In the genomic region with DNA sequence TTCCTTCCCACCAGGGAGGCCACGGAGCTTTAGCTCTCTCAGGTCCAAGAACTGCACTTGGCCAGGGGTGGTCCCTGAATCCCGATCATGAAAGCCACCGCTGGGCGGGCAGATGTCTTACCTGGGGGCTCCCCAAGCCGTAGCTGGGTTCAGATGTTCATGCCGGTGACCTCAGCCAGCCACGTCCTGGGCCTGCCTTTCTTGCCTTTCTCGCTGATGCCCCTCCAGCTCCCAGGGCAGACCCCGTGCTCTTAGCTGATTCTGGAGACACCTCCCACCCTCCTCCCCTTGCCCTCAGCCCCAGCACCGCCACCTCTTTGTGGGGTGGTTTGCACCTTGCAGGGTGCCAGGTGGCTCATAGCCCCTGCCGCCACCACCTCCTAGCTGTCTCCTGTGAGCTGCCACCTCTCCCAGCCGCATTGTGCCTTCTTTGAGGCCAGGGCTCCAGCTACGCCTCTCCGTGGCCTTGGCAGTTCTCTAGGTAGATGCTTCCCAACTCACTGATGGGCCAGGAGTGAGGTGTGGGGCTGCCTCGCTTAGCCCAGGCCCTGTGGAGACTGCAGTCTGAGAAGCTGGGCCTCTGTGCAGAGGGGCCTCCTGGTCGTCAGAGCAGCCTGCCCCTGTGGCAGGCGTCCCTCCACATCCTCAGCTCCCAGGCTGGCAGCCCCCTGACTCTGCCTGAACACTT, we compare ENCODE assay signal across 20 cellular contexts.
"Had no signal": no experiment of that assay in that cellular context is flagged by ENCODE, and none has a peak within 500 bp of the region (broad histone marks: within the 10 kb centered on the region; RNA-seq: fewer than 3 reads in every experiment).

No MANE protein-coding gene starts in this region.

- H3K9ac ChIP-seq: neural progenitor cell had no signal

- H3K4me3 Mint-ChIP-seq: activated CD4-positive, alpha-beta memory T cell treated with anti-CD3 and anti-CD28 coated beads, Interleukin-2, amount 10 ng/mL, durations not matched to agents 7 days and 5 days; activated CD4-positive, alpha-beta T cell treated with anti-CD3 and anti-CD28 coated beads for 36 hours; activated naive CD4-positive, alpha-beta T cell treated with anti-CD3 and anti-CD28 coated beads for 36 hours; neural progenitor cell had no signal

- H2AFZ ChIP-seq: neural progenitor cell had no signal

- H3K4me1 ChIP-seq: colonic mucosa, pancreas, upper lobe of left lung had no signal

- H3K9me3 Mint-ChIP-seq: activated CD4-positive, alpha-beta memory T cell treated with anti-CD3 and anti-CD28 coated beads, Interleukin-2, amount 10 ng/mL, durations not matched to agents 7 days and 5 days; activated naive CD4-positive, alpha-beta T cell treated with anti-CD3 and anti-CD28 coated beads for 36 hours; neural progenitor cell had no signal

- H3K4me1 Mint-ChIP-seq: activated CD4-positive, alpha-beta memory T cell treated with anti-CD3 and anti-CD28 coated beads, Interleukin-2, amount 10 ng/mL, durations not matched to agents 7 days and 5 days; activated CD4-positive, alpha-beta T cell treated with anti-CD3 and anti-CD28 coated beads for 36 hours had no signal

- H3K36me3 ChIP-seq: colonic mucosa, neural progenitor cell, pancreas, upper lobe of left lung had no signal

- H3K9me3 ChIP-seq: colonic mucosa, pancreas, upper lobe of left lung had no signal

- H3K36me3 Mint-ChIP-seq: neural progenitor cell had no signal

- DNase-seq: activated CD4-positive, alpha-beta memory T cell treated with anti-CD3 and anti-CD28 coated beads, Interleukin-2, amount 10 ng/mL, durations not matched to agents 7 days and 5 days; activated CD4-positive, alpha-beta T cell treated with anti-CD3 and anti-CD28 coated beads for 36 hours; activated naive CD4-positive, alpha-beta T cell treated with anti-CD3 and anti-CD28 coated beads for 36 hours; caudate nucleus; colonic mucosa; hippocampal formation; kidney glomerular epithelial cell; midbrain; SHP77; stimulated activated CD4-positive, alpha-beta T cell treated with anti-CD3 and anti-CD28 coated beads, Interleukin-4, amount 100 ng/mL, for 4 hours; stimulated activated CD8-positive, alpha-beta memory T cell treated with anti-CD3 and anti-CD28 coated beads, Interleukin-4, amount 100 ng/mL, for 48 hours; stimulated activated naive CD8-positive, alpha-beta T cell treated with anti-CD3 and anti-CD28 coated beads, Interleukin-15, Interleukin-2, amounts not matched to agents 100 U/mL and 50 U/mL, for 24 hours; T-helper 1 cell; T1000 had no signal

- H3K27ac Mint-ChIP-seq: activated CD4-positive, alpha-beta memory T cell treated with anti-CD3 and anti-CD28 coated beads, Interleukin-2, amount 10 ng/mL, durations not matched to agents 7 days and 5 days; activated CD4-positive, alpha-beta T cell treated with anti-CD3 and anti-CD28 coated beads for 36 hours; activated naive CD4-positive, alpha-beta T cell treated with anti-CD3 and anti-CD28 coated beads for 36 hours; neural progenitor cell had no signal

- H3K4me2 ChIP-seq: neural progenitor cell had no signal

- H3K4me3 ChIP-seq: colonic mucosa, lung, neural progenitor cell, pancreas, upper lobe of left lung had no signal

- H3K27ac ChIP-seq: colonic mucosa, neural progenitor cell, pancreas, upper lobe of left lung had no signal

- ATAC-seq: activated CD4-positive, alpha-beta T cell treated with anti-CD3 and anti-CD28 coated beads for 36 hours; esophagus mucosa; pancreas; SK-N-SH treated with all-trans-retinoic acid at 6 μM for 48 hours; stimulated activated naive CD8-positive, alpha-beta T cell treated with anti-CD3 and anti-CD28 coated beads, Interleukin-15, Interleukin-2, amounts not matched to agents 100 U/mL and 50 U/mL, for 24 hours had no signal

- H3K27me3 ChIP-seq: colonic mucosa, neural progenitor cell, pancreas, upper lobe of left lung had no signal

- H3K27me3 Mint-ChIP-seq: activated CD4-positive, alpha-beta T cell treated with anti-CD3 and anti-CD28 coated beads for 36 hours had no signal
